In genomic region chr16:83011101-83011720, GRCh38 we compare ENCODE assay signal across 22 cellular contexts.
DNase-seq lines count a peak whose midpoint lies in the region; ATAC-seq, FAIRE-seq and TF ChIP-seq lines count a peak whose summit lies in the region.
"Had no signal": no experiment of that assay in that cellular context is flagged by ENCODE, and none has a peak within 500 bp of the region (broad histone marks: within the 10 kb centered on the region; RNA-seq: fewer than 3 reads in every experiment).

No MANE protein-coding gene starts in this region.

- H3K9me3 ChIP-seq in Karpas-422 (ENCODE audit: low read length) (no peaks in the 10 kb centered on the region), H1 (ENCODE audit: insufficient read depth in 2 of 2, low read depth in 1 of 2, low read length in 1 of 2) (no peaks in the 10 kb centered on the region), thoracic aorta (no peaks in the 10 kb centered on the region)
- H3K9me3 ChIP-seq: Caco-2 had no signal

- H2BK12ac ChIP-seq in H1 (ENCODE audit: low read depth, low read length): no peak overlapping the region

- H3K79me1 ChIP-seq in H1 (ENCODE audit: low read depth, low read length): no peaks in the 10 kb centered on the region

- FAIRE-seq in H1 (lab: Jason Lieb, UNC): no peak

- 90% methylated on average over 8 of the region's 8 CpGs; no CpG with 5 or more reads in 1 of the 2 experiments for WGBS in H1 (ENCODE audit: extremely low coverage in 1 of 2, insufficient coverage in 1 of 2, insufficient read length in 1 of 2, insufficient replicate concordance in 2 of 2, low coverage in 1 of 2, low lambda C conversion rate in 2 of 2, missing lambda C conversion rate in 1 of 2), 2 experiments

- H4K8ac ChIP-seq in H1 (ENCODE audit: extremely low read depth, insufficient read depth, low read length): peak overlapping the region; percentile 35; the same call in 1 of the 2 replicates

- H3K36me3 ChIP-seq in Karpas-422 (ENCODE audit: insufficient read depth, low read length) (no peaks in the 10 kb centered on the region), H1 (ENCODE audit: control insufficient read depth in 2 of 4, insufficient read depth in 4 of 4, low read length in 3 of 4) (no peaks in the 10 kb centered on the region), thoracic aorta (no peaks in the 10 kb centered on the region)

- no peaks in the 10 kb centered on the region for H4K20me1 ChIP-seq in Karpas-422 (ENCODE audit: insufficient read depth, low read depth, low read length)
- no peaks in the 10 kb centered on the region for H4K20me1 ChIP-seq in H1 (replicated peaks in 1 of 2; ENCODE audit: control insufficient read depth in 1 of 2, insufficient read depth in 2 of 2, low read length in 2 of 2)

- no peak overlapping the region for H2BK5ac ChIP-seq in H1 (ENCODE audit: low read depth, low read length)

- peak overlapping the region; percentile 50 for H3K4me3 ChIP-seq in Karpas-422 (ENCODE audit: low read length)
- H3K4me3 ChIP-seq in H1 (ENCODE audit: extremely low read depth in 1 of 4, insufficient read depth in 2 of 4, low read depth in 3 of 4, low read length in 4 of 4): no peak overlapping the region
- H3K4me3 ChIP-seq in thoracic aorta: peak overlapping the region; percentile 42

- no peak overlapping the region for H3K18ac ChIP-seq in H1 (ENCODE audit: extremely low read depth, low read length)

- POLR2A ChIA-PET in H1 (lab: Charles Lee; ENCODE audit: partially characterized antibody): no interaction called here

- no peaks in the 10 kb centered on the region for H3K79me2 ChIP-seq in Karpas-422 (ENCODE audit: low read length)
- H3K79me2 ChIP-seq in H1 (ENCODE audit: control insufficient read depth in 1 of 2, insufficient read depth in 2 of 2, low read length in 2 of 2): no peaks in the 10 kb centered on the region

- no peaks in the 10 kb centered on the region for H3K23me2 ChIP-seq in H1 (ENCODE audit: low read depth, low read length)

- no peak overlapping the region; the same call in 1 of the 2 replicates for H2AFZ ChIP-seq in Karpas-422 (ENCODE audit: low read length)
- H2AFZ ChIP-seq in H1 (ENCODE audit: low read length): no peak overlapping the region

- H4K5ac ChIP-seq in H1 (ENCODE audit: insufficient read length, low read depth, low read length): no peak overlapping the region

- H2BK120ac ChIP-seq in H1 (replicated peaks; ENCODE audit: low read depth, low read length): no peak overlapping the region

- H2BK15ac ChIP-seq in H1 (ENCODE audit: low read length): no peak overlapping the region

- no peak overlapping the region for H4K91ac ChIP-seq in H1 (replicated peaks; ENCODE audit: insufficient read length, low read length)

- no peak overlapping the region for H3K14ac ChIP-seq in H1 (ENCODE audit: insufficient read length)

- TF ChIP-seq RAD21 in H1 (IDR thresholded peaks at IDR 0.05 in 1 of 2, conservative IDR thresholded peaks at IDR 0.05 in 1 of 2; ENCODE audit: low read depth in 2 of 2, low read length in 2 of 2): no peak

- H3K4me2 ChIP-seq in Karpas-422 (ENCODE audit: low read depth, low read length, poor library complexity, severe bottlenecking) (peak overlapping the region; percentile 74), H1 (ENCODE audit: insufficient read depth in 1 of 2, low read depth in 2 of 2, low read length in 2 of 2) (no peak overlapping the region)

- H3K4me1 ChIP-seq in Karpas-422 (ENCODE audit: low read length): peaks cover 69% of the 10 kb centered on the region
- H3K4me1 ChIP-seq in H1 (replicated peaks in 1 of 4; ENCODE audit: control insufficient read depth in 3 of 4, insufficient read depth in 4 of 4, low read length in 3 of 4): no peaks in the 10 kb centered on the region
- peaks cover 8 to 38% of the 10 kb centered on the region in 2 donors for H3K4me1 ChIP-seq in thoracic aorta (ENCODE audit: control insufficient read depth in 1 of 2, low read depth in 2 of 2)
- H3K4me1 ChIP-seq: Caco-2 had no signal

- H3K9ac ChIP-seq in Karpas-422 (ENCODE audit: low read length): peak overlapping the region; percentile 58
- H3K9ac ChIP-seq in H1 (replicated peaks in 1 of 4; ENCODE audit: extremely low read depth in 1 of 4, low read depth in 3 of 4, low read length in 3 of 4): no peak overlapping the region

- no peaks in the 10 kb centered on the region for H3K9me2 ChIP-seq in Karpas-422 (replicated peaks; ENCODE audit: insufficient read depth, low read length)

- TF ChIP-seq POLR2A in H1 (IDR thresholded peaks at IDR 0.05; ENCODE audit: control extremely low read depth in 1 of 2, low read depth in 2 of 2, low read length in 2 of 2): no peak

- DNase-seq in Karpas-422 (peak; percentile 91), H1 (ENCODE audit: low read depth in 1 of 2, low spot score in 2 of 2) (no peak), thoracic aorta (ENCODE audit: low spot score) (no peak), NCI-H1092 treated with DMSO at 0.1 percent for 48 hours (lab: John Stamatoyannopoulos, UW) (no peak), NCI-H2029 (lab: John Stamatoyannopoulos, UW) (no peak)
- DNase-seq in activated effector memory CD4-positive, alpha-beta T cell treated with Interleukin-2 at 50 U/mL for 16 hours: no peak
- DNase-seq: AML-193; Caco-2; CD4-positive, CD25-positive, alpha-beta regulatory T cell; DMS153; HCEC 1CT; Kasumi-1; MM.1S; NCI-H1105 treated with DMSO at 0.1 percent for 48 hours; NCI-H187; NCI-H345; NCI-H526 treated with DMSO at 0.1 percent for 48 hours; NK-92 treated with Interleukin-12 subunit alpha and Interleukin-12 subunit beta, amount 100 ng/mL, for 24 hours; OCI-M1; RPMI8226; SIG-M5 had no signal

- H3K56ac ChIP-seq in H1 (replicated peaks; ENCODE audit: insufficient read length, low read depth, low read length): no peak overlapping the region

- no peaks in the 10 kb centered on the region for H3K27me3 ChIP-seq in Karpas-422 (ENCODE audit: low read length)
- H3K27me3 ChIP-seq in H1 (replicated peaks in 1 of 4; ENCODE audit: control insufficient read depth in 3 of 4, extremely low read depth in 1 of 4, insufficient read depth in 3 of 4, low read length in 3 of 4): no peaks in the 10 kb centered on the region
- H3K27me3 ChIP-seq in thoracic aorta (replicated peaks; ENCODE audit: insufficient read depth): no peaks in the 10 kb centered on the region

- peak overlapping the region; percentile 76 for H3K27ac ChIP-seq in Karpas-422 (ENCODE audit: low read length)
- no peak overlapping the region for H3K27ac ChIP-seq in H1 (ENCODE audit: low read depth, low read length)
- peak overlapping the region; percentile 59 to 74 for H3K27ac ChIP-seq in thoracic aorta

- no peak overlapping the region for H2BK20ac ChIP-seq in H1 (ENCODE audit: low read length)

- peak; percentile 58 for ATAC-seq in GM18520 (IDR thresholded peaks at IDR 0.05; ENCODE audit: unreplicated experiment)
- ATAC-seq in thoracic aorta (ENCODE audit: insufficient number of reproducible peaks, low FRiP score, low read depth): no peak

- TF ChIP-seq EP300 in H1 (IDR thresholded peaks at IDR 0.05; ENCODE audit: borderline replicate concordance in 1 of 2, low read depth in 2 of 2, low read length in 2 of 2): no peak

- CTCF ChIA-PET in H1 (lab: Charles Lee; ENCODE audit: partially characterized antibody): interaction anchor here (0.6 to 0.7 kb wide), 2 partner anchors 32 to 102 kb away, joined by 3 read pairs; no protein-coding TSS in a partner anchor

- no peak overlapping the region for H3K4ac ChIP-seq in H1 (replicated peaks; ENCODE audit: insufficient read length, low read depth, low read length)

- TF ChIP-seq CTCF in H1 (IDR thresholded peaks at IDR 0.05; ENCODE audit: control extremely low read depth in 1 of 3, insufficient read depth in 1 of 3, low read depth in 1 of 3, low read length in 3 of 3): no peak
- no peak for TF ChIP-seq CTCF in thoracic aorta (IDR thresholded peaks at IDR 0.05)

- no peak overlapping the region for H3K23ac ChIP-seq in H1 (ENCODE audit: insufficient read length)

- no peak overlapping the region for H2AK5ac ChIP-seq in H1 (ENCODE audit: low read depth, low read length)

TF ChIP-seq in H1, 55 proteins besides CTCF, POLR2A, EP300 and RAD21:
- no peak for TF ChIP-seq PHF8 (conservative IDR thresholded peaks at IDR 0.05; ENCODE audit: low read depth, low read length)
- no peak for TF ChIP-seq ATF3 (IDR thresholded peaks at IDR 0.05; ENCODE audit: insufficient read depth, low read depth, low read length)
- no peak for TF ChIP-seq TAF1 (IDR thresholded peaks at IDR 0.05; ENCODE audit: low read depth, low read length)

Comparison
In these comparisons a context has a peak if more than half of its experiments do, and no peak if none do; other contexts are left out.
1. H3K4me3 ChIP-seq: peak in Karpas-422 (single experiment) and thoracic aorta (single experiment); none in H1 (0 of 4).